1 cellular context compared by ENCODE assay signal in the genomic region with DNA sequence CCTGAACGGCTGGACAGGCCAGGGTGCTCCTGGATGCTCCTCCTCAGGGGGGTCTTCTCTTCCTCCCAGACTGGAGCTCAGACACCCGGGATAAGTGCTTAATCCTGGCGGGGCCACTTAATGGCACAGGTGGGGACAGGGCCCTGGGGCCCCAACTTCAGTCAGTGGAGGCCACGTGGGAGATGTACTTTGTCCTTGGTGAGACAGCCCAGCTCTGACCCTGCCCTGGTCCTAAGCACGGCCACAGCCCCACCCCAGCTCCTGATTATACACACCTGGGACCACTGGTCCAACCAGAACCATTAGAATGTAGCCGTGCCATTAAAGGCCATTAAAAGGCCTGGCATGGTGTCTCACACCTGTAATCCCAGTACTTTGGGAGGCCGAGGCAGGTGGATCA.
TF ChIP-seq lines count a peak whose summit lies in the region.

No MANE protein-coding gene starts in this region.

TF ChIP-seq in H1, 55 proteins besides CTCF, POLR2A, EP300 and RAD21:
- TF ChIP-seq CEBPB (IDR thresholded peaks at IDR 0.05; ENCODE audit: low read depth, low read length) (no peak), EZH2 (IDR thresholded peaks at IDR 0.05; ENCODE audit: low read depth, low read length, severe bottlenecking) (no peak), KDM4A (IDR thresholded peaks at IDR 0.05; ENCODE audit: low read depth, low read length, severe bottlenecking) (no peak), RBBP5 (IDR thresholded peaks at IDR 0.05; ENCODE audit: borderline replicate concordance, low read depth, low read length) (no peak), SIN3A (conservative IDR thresholded peaks at IDR 0.05 in 1 of 2, IDR thresholded peaks at IDR 0.05 in 1 of 2; ENCODE audit: low read depth in 1 of 2, low read length in 2 of 2) (no peak)
TF ChIP-seq in H1: peak in this region for 0.
